In the genomic region with DNA sequence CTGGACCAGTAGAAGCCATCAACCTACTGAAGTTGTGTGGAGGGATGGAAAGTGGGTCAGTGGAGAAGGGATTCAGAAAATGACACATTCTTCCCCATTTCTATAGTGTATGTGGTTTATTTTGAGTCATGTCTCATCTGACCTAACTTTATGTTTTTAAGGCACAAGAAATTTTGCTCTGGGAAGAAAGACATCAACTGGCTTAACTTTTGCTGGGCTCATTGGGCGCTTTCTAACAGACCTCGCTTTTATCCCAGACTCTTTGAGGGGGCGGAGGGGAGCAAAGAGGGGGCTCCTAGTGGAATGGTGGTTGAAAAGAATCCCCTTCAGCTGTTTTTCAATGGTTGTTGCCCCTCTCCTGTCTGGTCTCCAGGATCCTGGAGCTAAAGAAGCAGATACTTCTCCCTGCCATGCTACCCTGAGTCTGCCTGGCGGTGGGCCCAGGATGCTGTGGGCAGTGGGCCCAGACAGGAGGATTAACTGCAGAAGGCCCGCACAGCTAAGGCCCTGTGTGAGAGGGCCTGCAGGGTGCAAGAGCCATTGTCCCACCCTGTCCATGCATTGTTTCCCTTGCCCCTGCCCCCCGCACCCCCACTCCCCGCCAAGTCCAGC, we compare ENCODE assay signal across 1 cellular context.
TF ChIP-seq lines count a peak whose summit lies in the region.

No MANE protein-coding gene starts in this region.

TF ChIP-seq in IMR-90, 13 proteins besides CTCF, POLR2A, EP300 and RAD21:
- TF ChIP-seq CEBPB (IDR thresholded peaks at IDR 0.05; ENCODE audit: low read depth, low read length) (no peak), NFE2L2 (IDR thresholded peaks at IDR 0.05; ENCODE audit: low read depth, low read length) (no peak), MAZ (IDR thresholded peaks at IDR 0.05; ENCODE audit: borderline replicate concordance, low read depth, low read length) (no peak), RFX5 (IDR thresholded peaks at IDR 0.05; ENCODE audit: low read depth, low read length) (no peak), ELK1 (IDR thresholded peaks at IDR 0.05; ENCODE audit: borderline replicate concordance, low read depth, low read length) (no peak), SMC3 (IDR thresholded peaks at IDR 0.05; ENCODE audit: low read depth, low read length) (no peak), MAFK (IDR thresholded peaks at IDR 0.05; ENCODE audit: low read depth, low read length) (no peak), MXI1 (IDR thresholded peaks at IDR 0.05; ENCODE audit: borderline replicate concordance, low read depth, low read length) (no peak), RCOR1 (IDR thresholded peaks at IDR 0.05; ENCODE audit: insufficient replicate concordance, low read length) (no peak), CHD1 (IDR thresholded peaks at IDR 0.05; ENCODE audit: low read depth, low read length) (no peak)
- TF ChIP-seq, protein P1, sequence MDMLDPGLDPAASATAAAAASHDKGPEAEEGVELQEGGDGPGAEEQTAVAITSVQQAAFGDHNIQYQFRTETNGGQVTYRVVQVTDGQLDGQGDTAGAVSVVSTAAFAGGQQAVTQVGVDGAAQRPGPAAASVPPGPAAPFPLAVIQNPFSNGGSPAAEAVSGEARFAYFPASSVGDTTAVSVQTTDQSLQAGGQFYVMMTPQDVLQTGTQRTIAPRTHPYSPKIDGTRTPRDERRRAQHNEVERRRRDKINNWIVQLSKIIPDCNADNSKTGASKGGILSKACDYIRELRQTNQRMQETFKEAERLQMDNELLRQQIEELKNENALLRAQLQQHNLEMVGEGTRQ (IDR thresholded peaks at IDR 0.05; ENCODE audit: low read depth, low read length) = no peak
TF ChIP-seq in IMR-90: peak in this region for 0.
